ENCODE assay signal across 14 cellular contexts in the genomic region with DNA sequence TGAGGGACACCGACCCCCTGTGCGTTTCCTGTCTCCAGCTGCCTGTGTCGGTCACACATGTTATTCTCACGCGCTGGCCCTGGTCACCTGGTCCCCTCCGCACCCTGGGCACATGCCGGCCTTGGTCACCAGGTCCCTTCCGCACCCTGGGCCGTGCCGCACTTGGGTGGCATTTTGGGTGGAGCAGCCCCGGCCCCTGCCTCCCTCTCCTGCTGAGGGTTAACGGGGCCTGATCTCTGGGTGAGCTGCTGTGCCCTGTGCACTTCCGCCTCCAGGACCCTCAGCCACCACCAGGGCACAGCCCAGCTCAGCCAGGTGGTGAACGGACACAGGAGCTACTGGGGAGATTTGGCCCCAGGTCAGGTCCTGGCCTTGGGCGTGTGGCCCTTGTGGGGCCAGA.
"Had no signal": no experiment of that assay in that cellular context is flagged by ENCODE, and none has a peak within 500 bp of the region (broad histone marks: within the 10 kb centered on the region; RNA-seq: fewer than 3 reads in every experiment).

No MANE protein-coding gene starts in this region.

- H3K27ac ChIP-seq: foreskin keratinocyte, heart left ventricle, sigmoid colon, skin epidermis had no signal

- H3K27me3 ChIP-seq: foreskin keratinocyte, heart left ventricle had no signal

- H3K36me3 ChIP-seq: heart left ventricle, sigmoid colon had no signal

- FAIRE-seq: colon, endothelial cell of umbilical vein had no signal

- ATAC-seq: foreskin keratinocyte; heart left ventricle; naive thymus-derived CD4-positive, alpha-beta T cell had no signal

- DNase-seq: dermis blood vessel endothelial cell; effector CD4-positive, alpha-beta T cell; foreskin keratinocyte; hippocampal formation; mammary epithelial cell; naive thymus-derived CD4-positive, alpha-beta T cell; nephron progenitor cell; sigmoid colon; stimulated activated CD4-positive, alpha-beta T cell treated with anti-CD3 and anti-CD28 coated beads, Interleukin-2, amount 100 ng/mL, for 24 hours; stimulated activated CD4-positive, alpha-beta T cell treated with anti-CD3 and anti-CD28 coated beads, Interleukin-4, amount 100 ng/mL, for 4 hours had no signal

- H3K4me3 ChIP-seq: heart left ventricle, sigmoid colon, skin epidermis had no signal

- H3K9me3 ChIP-seq: sigmoid colon had no signal
